18 cellular contexts compared by ENCODE assay signal in genomic region chr10:25843551-25844170, GRCh38.
DNase-seq lines count a peak whose midpoint lies in the region; ATAC-seq and TF ChIP-seq lines count a peak whose summit lies in the region.
"Had no signal": no experiment of that assay in that cellular context is flagged by ENCODE, and none has a peak within 500 bp of the region (broad histone marks: within the 10 kb centered on the region; RNA-seq: fewer than 3 reads in every experiment).

No MANE protein-coding gene starts in this region.

- no peak overlapping the region for H3K4me2 ChIP-seq in GM23338
- H3K4me2 ChIP-seq: A549 had no signal

- no peaks in the 10 kb centered on the region for H3K79me2 ChIP-seq in GM23338 (replicated peaks; ENCODE audit: insufficient read depth)

- TF ChIP-seq CTCF in GM23338 (conservative IDR thresholded peaks at IDR 0.05; ENCODE audit: low read depth in 2 of 2) (no peak), omental fat pad (IDR thresholded peaks at IDR 0.05) (no peak), A673 (conservative IDR thresholded peaks at IDR 0.05; ENCODE audit: low read depth, low read length) (no peak)

- H3K4me1 ChIP-seq in GM23338 (ENCODE audit: insufficient read depth) (no peaks in the 10 kb centered on the region), A673 (ENCODE audit: insufficient read depth, low read length, poor library complexity, severe bottlenecking) (peaks cover 8% of the 10 kb centered on the region)
- H3K4me1 ChIP-seq: A549 had no signal

- POLR2A ChIA-PET in A673 (lab: Charles Lee; ENCODE audit: low non-redundant PET): no interaction called here

- no peaks in the 10 kb centered on the region for H3K4me1 Mint-ChIP-seq in GM23338
- H3K4me1 Mint-ChIP-seq: CD4-positive, alpha-beta memory T cell had no signal

- H3K9me3 Mint-ChIP-seq in GM23338: no peaks in the 10 kb centered on the region

- no peaks in the 10 kb centered on the region for H3F3A ChIP-seq in GM23338 (replicated peaks; ENCODE audit: low read depth)

- H3K27me3 Mint-ChIP-seq in GM23338 (ENCODE audit: insufficient read depth, low read depth, poor library complexity): peaks cover 7% of the 10 kb centered on the region
- H3K27me3 Mint-ChIP-seq: CD4-positive, alpha-beta memory T cell had no signal

- no peaks in the 10 kb centered on the region for H4K20me1 ChIP-seq in GM23338 (replicated peaks; ENCODE audit: insufficient read depth)

- DNase-seq in GM23338 (ENCODE audit: low spot score) (no peak), caudate nucleus (lab: John Stamatoyannopoulos, UW) (peak in 20 of 61 donors; percentile 3 to 74 (median 22)), omental fat pad (ENCODE audit: low spot score) (no peak), renal cortical epithelial cell (ENCODE audit: low read depth) (peak; percentile 18), A172 (ENCODE audit: low spot score) (no peak), activated gamma-delta T cell (lab: John Stamatoyannopoulos, UW) (no peak), A673 (ENCODE audit: low spot score) (no peak)
- DNase-seq: C1 segment of cervical spinal cord; Calu3; CD4-positive, alpha-beta memory T cell; COR-L47; DMS53; DMS79 treated with DMSO at 0.1 percent for 48 hours; GF-D8; H7; HCEC 1CT had no signal

- no peaks in the 10 kb centered on the region for H3K36me3 ChIP-seq in GM23338 (ENCODE audit: insufficient read depth)
- H3K36me3 ChIP-seq in A673 (ENCODE audit: insufficient read depth, low read length, poor library complexity, severe bottlenecking): no peaks in the 10 kb centered on the region

- peak overlapping the region; percentile 74; the same call in 1 of the 2 replicates for H2AFZ ChIP-seq in GM23338

- no TSS peak for BruUV-seq in A673 (replicated peaks; lab: Mats Ljungman, UMichigan)

- ATAC-seq in GM23338: no peak
- ATAC-seq in omental fat pad (ENCODE audit: low FRiP score): peak; percentile 48
- ATAC-seq: A549 had no signal

- no peaks in the 10 kb centered on the region for H3K36me3 Mint-ChIP-seq in GM23338 (ENCODE audit: low read depth)
- H3K36me3 Mint-ChIP-seq: CD4-positive, alpha-beta memory T cell had no signal

- H3K27ac ChIP-seq in GM23338 (ENCODE audit: low read depth) (no peak overlapping the region), caudate nucleus (ENCODE audit: low read depth, low read length) (peak overlapping the region; percentile 50), A673 (ENCODE audit: low read depth, low read length, poor library complexity, severe bottlenecking) (no peak overlapping the region)
- H3K27ac ChIP-seq: 22Rv1, A549 had no signal

- intact Hi-C loops in A673 (cut with micrococcal nuclease; ENCODE audit: unreplicated experiment): no loop called here

- H3K27ac Mint-ChIP-seq in GM23338: no peak overlapping the region
- H3K27ac Mint-ChIP-seq: CD4-positive, alpha-beta memory T cell had no signal

- no peaks in the 10 kb centered on the region for H3K27me3 ChIP-seq in GM23338 (ENCODE audit: insufficient read depth)
- H3K27me3 ChIP-seq in A673 (replicated peaks; ENCODE audit: insufficient read depth, low read depth, low read length, poor library complexity): no peaks in the 10 kb centered on the region

- H3K9me3 ChIP-seq in A673 (ENCODE audit: low read depth, low read length, poor library complexity, severe bottlenecking): no peaks in the 10 kb centered on the region
- H3K9me3 ChIP-seq: A549 had no signal

- H3K4me3 ChIP-seq in GM23338 (no peak overlapping the region), A673 (ENCODE audit: low read depth, low read length, poor library complexity, severe bottlenecking) (no peak overlapping the region)
- H3K4me3 ChIP-seq: A549 had no signal

- no peak overlapping the region for H3K4me3 Mint-ChIP-seq in GM23338
- H3K4me3 Mint-ChIP-seq: CD4-positive, alpha-beta memory T cell had no signal

- CTCF ChIA-PET in A673 (lab: Charles Lee): no interaction called here

- no peaks in the 10 kb centered on the region for H3K9me2 ChIP-seq in GM23338 (ENCODE audit: insufficient read depth)

TF ChIP-seq in GM23338, 12 proteins besides CTCF, POLR2A, EP300 and RAD21:
- TF ChIP-seq JUNB (IDR thresholded peaks at IDR 0.05; ENCODE audit: unreplicated experiment): no peak
- TF ChIP-seq EZH2phosphoT487 (IDR thresholded peaks at IDR 0.05; ENCODE audit: unreplicated experiment): no peak
- no peak for TF ChIP-seq CREB1 (CRISPR knock-in tag; IDR thresholded peaks at IDR 0.05; ENCODE audit: low read depth)
- TF ChIP-seq REST (IDR thresholded peaks at IDR 0.05; ENCODE audit: unreplicated experiment): no peak
